In genomic region chr1:206905295-206906164, GRCh38 we compare ENCODE assay signal across 8 cellular contexts. TPM values are rescaled to one million over a fixed set of nuclear protein-coding genes. Genes with fewer than 3 reads are reported as not detected.
DNase-seq lines count a peak whose midpoint lies in the region; ATAC-seq and TF ChIP-seq lines count a peak whose summit lies in the region.

No MANE protein-coding gene starts in this region.

- H3K4me3 ChIP-seq in AG04449 (ENCODE audit: low read depth, low read length) (no peak overlapping the region), foreskin fibroblast (ENCODE audit: low read depth in 1 of 2, low read length in 2 of 2) (no peak overlapping the region)

- CTCF ChIA-PET in AG04449 (lab: Yijun Ruan, JAX), result interaction anchor here (0.6 to 7.8 kb wide), 24 partner anchors 9 to 294 kb away, joined by 3 to 99 read pairs (median 4); partner anchors contain the start of genes DYRK3, IL20 and IL24

- POLR2A ChIA-PET in AG04449 (lab: Yijun Ruan, JAX), result interaction anchor here (0.7 kb wide), 1 partner anchor 139 kb away, joined by 3 read pairs; no protein-coding TSS in a partner anchor

- no peak for ATAC-seq in GM18870 (IDR thresholded peaks at IDR 0.05; ENCODE audit: unreplicated experiment)

- TF ChIP-seq CTCF in AG04449 (IDR thresholded peaks at IDR 0.05; ENCODE audit: insufficient read depth, low read length, missing control alignments) (no peak), foreskin fibroblast (IDR thresholded peaks at IDR 0.05; ENCODE audit: low read depth, low read length) (no peak)

- peak; percentile 70 for DNase-seq in AG04449 (ENCODE audit: low read depth, low spot score)
- DNase-seq in HCEC 1CT, result peak; percentile 95
- peak; percentile 74 for DNase-seq in T1000 (lab: John Stamatoyannopoulos, UW)
- DNase-seq in foreskin fibroblast, result peak; percentile 87 to 91
- no peak for DNase-seq in Kasumi-1 (lab: John Stamatoyannopoulos, UW)
- DNase-seq in SK-N-DZ (ENCODE audit: low spot score), result no peak
- no peak for DNase-seq in RPMI8226

RNA-seq across cellular contexts. Expression of gene IL24, which starts 8.3 kb away (rescaled TPM):
- not detected in 2 replicates for polyA plus RNA-seq in SK-N-DZ (2014; cell fraction: cytosol; rRNA removed)
- not detected in 2 replicates for polyA plus RNA-seq in SK-N-DZ (2014; cell fraction: nucleus; rRNA removed)

RNA-seq across cellular contexts. Expression of gene FCMR, which starts 16.2 kb away (rescaled TPM):
- polyA plus RNA-seq in SK-N-DZ (2014; cell fraction: cytosol; rRNA removed), result not detected in 2 replicates
- not detected in 2 replicates for polyA plus RNA-seq in SK-N-DZ (2014; cell fraction: nucleus; rRNA removed)

RNA-seq across cellular contexts. Expression of gene IL20, which starts 40.1 kb away (rescaled TPM):
- not detected in 2 replicates for polyA plus RNA-seq in SK-N-DZ (2014; cell fraction: cytosol; rRNA removed)
- not detected in 2 replicates for polyA plus RNA-seq in SK-N-DZ (2014; cell fraction: nucleus; rRNA removed)

RNA-seq across cellular contexts. Expression of gene PIGR, which starts 40.7 kb away (rescaled TPM):
- not detected in 2 replicates for polyA plus RNA-seq in SK-N-DZ (2014; cell fraction: cytosol; rRNA removed)
- not detected in 2 replicates for polyA plus RNA-seq in SK-N-DZ (2014; cell fraction: nucleus; rRNA removed)

Comparison
In these comparisons a context has a peak if more than half of its experiments do, and no peak if none do; other contexts are left out.
1. DNase-seq: peak in AG04449 (single experiment), HCEC 1CT (single experiment), T1000 (single experiment) and foreskin fibroblast (2 of 2); none in Kasumi-1 (0 of 2), SK-N-DZ (single experiment) and RPMI8226 (single experiment).